24 cellular contexts compared by ENCODE assay signal in genomic region chr3:38616111-38616510, GRCh38. TPM values are rescaled to one million over a fixed set of nuclear protein-coding genes. Genes with fewer than 3 reads are reported as not detected.
"Had no signal": no experiment of that assay in that cellular context is flagged by ENCODE, and none has a peak within 500 bp of the region (broad histone marks: within the 10 kb centered on the region; RNA-seq: fewer than 3 reads in every experiment).

No MANE protein-coding gene starts in this region.

- DNase-seq: activated CD4-positive, alpha-beta T cell treated with anti-CD3 and anti-CD28 coated beads for 1 hour; activated CD4-positive, alpha-beta T cell treated with anti-CD3 and anti-CD28 coated beads, Interleukin-2, amount 50 U/mL, for 1 hour; activated naive CD4-positive, alpha-beta T cell; activated T-cell treated with anti-CD3 and anti-CD28 coated beads, Interleukin-2, amount 50 U/mL, for 1 hour; adrenal gland; cerebellar nuclear complex; cortex of kidney; esophagus squamous epithelium; gastrocnemius medialis; islet precursor cell; left colon; right lobe of liver; stimulated activated CD4-positive, alpha-beta T cell treated with anti-CD3 and anti-CD28 coated beads, Interleukin-4, amount 100 ng/mL, for 1 hour; stomach; T-helper 9 cell; transverse colon; uterus had no signal

- H3K9me3 ChIP-seq: adrenal gland, breast epithelium, esophagus squamous epithelium, gastrocnemius medialis, ovary, prostate gland, right lobe of liver, stomach, transverse colon, uterus had no signal

- H3K4me1 ChIP-seq: adrenal gland, breast epithelium, esophagus squamous epithelium, gastrocnemius medialis, prostate gland, right lobe of liver, stomach, transverse colon, uterus had no signal

- ATAC-seq: left colon; naive thymus-derived CD8-positive, alpha-beta T cell; right lobe of liver had no signal

- H3K4me3 ChIP-seq: adrenal gland, breast epithelium, esophagus squamous epithelium, gastrocnemius medialis, lung, ovary, prostate gland, right lobe of liver, smooth muscle cell, stomach, transverse colon, uterus had no signal

- H3K27ac ChIP-seq: adrenal gland, breast epithelium, esophagus squamous epithelium, gastrocnemius medialis, ovary, prostate gland, right lobe of liver, stomach, transverse colon, uterus had no signal

- H3K36me3 ChIP-seq: adrenal gland, breast epithelium, esophagus squamous epithelium, gastrocnemius medialis, ovary, prostate gland, right lobe of liver, stomach, transverse colon, uterus had no signal

- H3K27me3 ChIP-seq: adrenal gland, breast epithelium, esophagus squamous epithelium, gastrocnemius medialis, ovary, right lobe of liver, stomach, transverse colon, uterus had no signal

RNA-seq across cellular contexts. Expression of gene SCN5A, which starts 33.4 kb away (rescaled TPM):
- total RNA-seq: T-helper 1 cell treated with Interleukin-12 subunit alpha and Interleukin-12 subunit beta and Interleukin-4 antibody, amounts not matched to agents 30 ng/mL and 1 ng/mL, for 36 hours had no signal
- polyA plus RNA-seq: naive thymus-derived CD8-positive, alpha-beta T cell had no signal
